8 cellular contexts compared by ENCODE assay signal in genomic region chr14:61694830-61695694, GRCh38. TPM values are rescaled to one million over a fixed set of nuclear protein-coding genes. Genes with fewer than 3 reads are reported as not detected.
DNase-seq lines count a peak whose midpoint lies in the region; ATAC-seq, FAIRE-seq and TF ChIP-seq lines count a peak whose summit lies in the region.

HIF1A (plus strand) TSS chr14:61695513; CDS start chr14:61695805, 292 bp downstream.

- peak; percentile 98 for DNase-seq in D341Med (ENCODE audit: low spot score)
- DNase-seq in activated CD8-positive, alpha-beta memory T cell treated with anti-CD3 and anti-CD28 coated beads, Interleukin-2, amount 50 U/mL, for 48 hours = peak; percentile 94
- DNase-seq in stimulated activated CD8-positive, alpha-beta memory T cell treated with anti-CD3 and anti-CD28 coated beads, Interleukin-15, amount 100 ng/mL, for 4 hours (ENCODE audit: low read depth in 2 of 2) = peak; percentile 93 to 94

- no peak within 1 kb of the TSS for H2AFZ ChIP-seq in OCI-LY1 (ENCODE audit: low read length)

- H3K79me2 ChIP-seq in OCI-LY1 (ENCODE audit: insufficient read depth, low read length) = peaks cover 47% of the 10 kb centered on the region

- peaks cover 44% of the 10 kb centered on the region for H3K4me1 ChIP-seq in HUES64 (ENCODE audit: insufficient read depth, low read length)
- peaks cover 42% of the 10 kb centered on the region for H3K4me1 ChIP-seq in OCI-LY1 (ENCODE audit: insufficient read depth, low read length, severe bottlenecking)
- H3K4me1 ChIP-seq in mesodermal cell (ENCODE audit: control insufficient read depth, insufficient read depth, low read length, poor library complexity, severe bottlenecking) = peaks cover 13% of the 10 kb centered on the region

- WGBS in HUES64 = 1% methylated on average over 68 of the region's 68 CpGs
- 2% methylated on average over 39 to 45 of the region's 68 CpGs for WGBS in mesodermal cell (ENCODE audit: insufficient coverage in 2 of 2), 2 experiments

- H3K36me3 ChIP-seq in HUES64 (ENCODE audit: insufficient read depth, low read length) = no peaks in the 10 kb centered on the region
- H3K36me3 ChIP-seq in OCI-LY1 (ENCODE audit: insufficient read depth, low read length) = peaks cover 13% of the 10 kb centered on the region; the same call in 1 of the 2 replicates
- H3K36me3 ChIP-seq in mesodermal cell (ENCODE audit: control insufficient read depth, insufficient read depth, low read length) = peaks cover 4% of the 10 kb centered on the region

- H3K9me2 ChIP-seq in OCI-LY1 (ENCODE audit: low read depth, low read length) = no peaks in the 10 kb centered on the region

- peak; percentile 88 for ATAC-seq in GM21447 (IDR thresholded peaks at IDR 0.05; ENCODE audit: unreplicated experiment)

- H3K4me3 ChIP-seq in HUES64 (ENCODE audit: low read length) (peak within 1 kb of the TSS; percentile 98), OCI-LY1 (ENCODE audit: low read depth, low read length, poor library complexity, severe bottlenecking) (peak within 1 kb of the TSS; percentile 82), mesodermal cell (ENCODE audit: extremely low read depth, insufficient read depth, low read length, poor library complexity, severe bottlenecking) (peak within 1 kb of the TSS; percentile 67)

- H3K27ac ChIP-seq in HUES64 (ENCODE audit: low read depth, low read length) (peak within 1 kb of the TSS; percentile 99), OCI-LY1 (ENCODE audit: low read depth, low read length, poor library complexity, severe bottlenecking) (peak within 1 kb of the TSS; percentile 81), mesodermal cell (ENCODE audit: low read depth, low read length, severe bottlenecking) (peak within 1 kb of the TSS; percentile 95)

- TF ChIP-seq CTCF in OCI-LY1 (IDR thresholded peaks at IDR 0.05; ENCODE audit: low read length) = no peak

- H3K27me3 ChIP-seq in HUES64 (ENCODE audit: insufficient read depth, low read length) (no peaks in the 10 kb centered on the region), OCI-LY1 (ENCODE audit: insufficient read depth, low read length) (no peaks in the 10 kb centered on the region)

- H3K9me3 ChIP-seq in HUES64 (ENCODE audit: insufficient read depth, low read depth, low read length) = no peaks in the 10 kb centered on the region
- H3K9me3 ChIP-seq in OCI-LY1 (ENCODE audit: low read length) = no peaks in the 10 kb centered on the region
- H3K9me3 ChIP-seq in mesodermal cell (ENCODE audit: control insufficient read depth, low read length) = no peaks in the 10 kb centered on the region

- H3F3A ChIP-seq in OCI-LY1 (ENCODE audit: insufficient read depth, low read length) = no peaks in the 10 kb centered on the region

- peak; percentile 92 for FAIRE-seq in endometrium (lab: Jason Lieb, UNC)

- no peaks in the 10 kb centered on the region for H4K20me1 ChIP-seq in OCI-LY1 (ENCODE audit: insufficient read depth, low read length)

- peak within 1 kb of the TSS; percentile 84 for H3K4me2 ChIP-seq in OCI-LY1 (ENCODE audit: low read length)

- H3K9ac ChIP-seq in HUES64 (ENCODE audit: low read depth, low read length) (peak within 1 kb of the TSS; percentile 98), OCI-LY1 (ENCODE audit: low read length) (peak within 1 kb of the TSS; percentile 81)

RNA-seq across cellular contexts. Expression of gene HIF1A, which starts in this region (rescaled TPM):
- polyA plus RNA-seq in HUES64 (2013, experiment 1 of 2) = 177 TPM
- 178 TPM for polyA plus RNA-seq in HUES64 (2013, experiment 2 of 2)
- 246 TPM for polyA plus RNA-seq in mesodermal cell (2013, experiment 1 of 2)
- 253 TPM for polyA plus RNA-seq in mesodermal cell (2013, experiment 2 of 2)

Comparison
In these comparisons a context has a peak if more than half of its experiments do, and no peak if none do; other contexts are left out.
1. Peak in every context shown above with its lines: DNase-seq, ATAC-seq, H3K4me3 ChIP-seq and H3K27ac ChIP-seq.